Comparison of ENCODE assay signal across 19 cellular contexts in genomic region chr20:16081421-16081820, GRCh38.
"Had no signal": no experiment of that assay in that cellular context is flagged by ENCODE, and none has a peak within 500 bp of the region (broad histone marks: within the 10 kb centered on the region; RNA-seq: fewer than 3 reads in every experiment).

No MANE protein-coding gene starts in this region.

- DNase-seq: colonic mucosa; dermis blood vessel endothelial cell; esophagus squamous epithelium; foreskin fibroblast; glutamatergic neuron; immature natural killer cell; left lung; lower lobe of right lung; midbrain; psoas muscle; retina; spleen; stimulated activated CD4-positive, alpha-beta T cell treated with anti-CD3 and anti-CD28 coated beads, Interleukin-2, amount 100 ng/mL, for 24 hours; stimulated activated naive CD8-positive, alpha-beta T cell treated with anti-CD3 and anti-CD28 coated beads, Interleukin-15, Interleukin-2, amounts not matched to agents 100 U/mL and 50 U/mL, for 24 hours had no signal

- ATAC-seq: gastroesophageal sphincter; left lung; psoas muscle; sciatic nerve; stimulated activated naive CD8-positive, alpha-beta T cell treated with anti-CD3 and anti-CD28 coated beads, Interleukin-15, Interleukin-2, amounts not matched to agents 100 U/mL and 50 U/mL, for 24 hours had no signal

- H3K4me3 ChIP-seq: colonic mucosa, esophagus squamous epithelium, gastroesophageal sphincter, left lung, lower lobe of right lung, psoas muscle, spleen, tibial nerve had no signal

- H3K27me3 Mint-ChIP-seq: memory B cell had no signal

- H3K4me1 ChIP-seq: colonic mucosa, esophagus squamous epithelium, gastroesophageal sphincter, left lung, lower lobe of right lung, psoas muscle had no signal

- H3K27ac ChIP-seq: colonic mucosa, esophagus squamous epithelium, gastroesophageal sphincter, left lung, lower lobe of right lung, psoas muscle, tibial nerve had no signal

- H3K9me3 ChIP-seq: colonic mucosa, esophagus squamous epithelium had no signal

- H3K4me3 Mint-ChIP-seq: immature natural killer cell, memory B cell, nephron had no signal

- H3K27ac Mint-ChIP-seq: immature natural killer cell, memory B cell had no signal

- H3K36me3 ChIP-seq: colonic mucosa, esophagus squamous epithelium, gastroesophageal sphincter, left lung, lower lobe of right lung, spleen, tibial nerve had no signal

- H3K4me1 Mint-ChIP-seq: immature natural killer cell had no signal

- H3K27me3 ChIP-seq: colonic mucosa, esophagus squamous epithelium, gastroesophageal sphincter, left lung, spleen, tibial nerve had no signal
